In genomic region chr19:17289489-17289888, GRCh38 we compare ENCODE assay signal across 11 cellular contexts. TPM values are rescaled to one million over a fixed set of nuclear protein-coding genes. Genes with fewer than 3 reads are reported as not detected.
A peak's percentile ranks its signal among the peaks of the same experiment; 100 is the strongest.
DNase-seq lines count a peak whose midpoint lies in the region; ATAC-seq and TF ChIP-seq lines count a peak whose summit lies in the region.
"Had no signal": no experiment of that assay in that cellular context is flagged by ENCODE, and none has a peak within 500 bp of the region (broad histone marks: within the 10 kb centered on the region; RNA-seq: fewer than 3 reads in every experiment).

No MANE protein-coding gene starts in this region.

- peaks cover 2% of the 10 kb centered on the region for H3K36me3 Mint-ChIP-seq in activated CD4-positive, alpha-beta T cell treated with anti-CD3 and anti-CD28 coated beads for 36 hours (ENCODE audit: low read depth)
- peaks cover 9% of the 10 kb centered on the region for H3K36me3 Mint-ChIP-seq in endodermal cell (ENCODE audit: low read depth)
- peaks cover under 1% of the 10 kb centered on the region for H3K36me3 Mint-ChIP-seq in mesothelial cell of epicardium
- H3K36me3 Mint-ChIP-seq: CD4-positive, CD25-positive, alpha-beta regulatory T cell; memory B cell had no signal

- no peak overlapping the region for H3K9ac ChIP-seq in endodermal cell (ENCODE audit: extremely low read depth, low read length, poor library complexity, severe bottlenecking)

- H3K27me3 ChIP-seq in SJCRH30: no peaks in the 10 kb centered on the region
- H3K27me3 ChIP-seq in endodermal cell (ENCODE audit: control insufficient read depth, insufficient read depth, low read length, poor library complexity, severe bottlenecking): no peaks in the 10 kb centered on the region

- intact Hi-C loops in activated CD4-positive, alpha-beta T cell treated with anti-CD3 and anti-CD28 coated beads for 36 hours (cut with DNase I, micrococcal nuclease): no loop called here

- no peak overlapping the region for H3K27ac ChIP-seq in SJCRH30
- no peak overlapping the region for H3K27ac ChIP-seq in endodermal cell (ENCODE audit: low read depth, low read length)
- H3K27ac ChIP-seq: SK-N-MC had no signal

- peak; percentile 78 for DNase-seq in activated CD4-positive, alpha-beta T cell treated with anti-CD3 and anti-CD28 coated beads for 36 hours
- DNase-seq in activated CD4-positive, alpha-beta T cell treated with anti-CD3 and anti-CD28 coated beads, Interleukin-2, amount 50 U/mL, for 4 hours: no peak
- DNase-seq in SJCRH30 (peak; percentile 33 to 39), endodermal cell (peak; percentile 95), mesothelial cell of epicardium (ENCODE audit: low spot score in 2 of 2, unreplicated experiment in 2 of 2) (peak; percentile 60 to 72), Ammon's horn (ENCODE audit: low spot score) (no peak)

- CTCF ChIA-PET in activated CD4-positive, alpha-beta T cell treated with anti-CD3 and anti-CD28 coated beads for 36 hours (lab: Charles Lee): no interaction called here

- H3K4me3 Mint-ChIP-seq in activated CD4-positive, alpha-beta T cell treated with anti-CD3 and anti-CD28 coated beads for 36 hours: no peak overlapping the region
- H3K4me3 Mint-ChIP-seq in endodermal cell: no peak overlapping the region
- peak overlapping the region; percentile 40 for H3K4me3 Mint-ChIP-seq in mesothelial cell of epicardium
- H3K4me3 Mint-ChIP-seq: memory B cell had no signal

- H3K4me3 ChIP-seq in SJCRH30 (no peak overlapping the region), endodermal cell (ENCODE audit: low read length) (no peak overlapping the region)
- H3K4me3 ChIP-seq: SK-N-MC had no signal

- no peaks in the 10 kb centered on the region for H3K9me3 Mint-ChIP-seq in activated CD4-positive, alpha-beta T cell treated with anti-CD3 and anti-CD28 coated beads for 36 hours (ENCODE audit: low read depth)
- peaks cover 6% of the 10 kb centered on the region for H3K9me3 Mint-ChIP-seq in endodermal cell
- H3K9me3 Mint-ChIP-seq in mesothelial cell of epicardium: no peaks in the 10 kb centered on the region
- H3K9me3 Mint-ChIP-seq: memory B cell had no signal

- H3K9me3 ChIP-seq in SJCRH30 (replicated peaks): no peaks in the 10 kb centered on the region; the same call in 1 of the 2 replicates
- no peaks in the 10 kb centered on the region for H3K9me3 ChIP-seq in endodermal cell (ENCODE audit: control insufficient read depth, low read length)

- TF ChIP-seq CTCF in endodermal cell (conservative IDR thresholded peaks at IDR 0.05) (no peak), mesothelial cell of epicardium (IDR thresholded peaks at IDR 0.05; ENCODE audit: unreplicated experiment) (no peak)

- H3K36me3 ChIP-seq in SJCRH30 (peaks cover 7% of the 10 kb centered on the region), endodermal cell (ENCODE audit: control insufficient read depth, insufficient read depth, low read length) (peaks cover 8% of the 10 kb centered on the region)

- no peaks in the 10 kb centered on the region for H3K4me1 ChIP-seq in SJCRH30
- H3K4me1 ChIP-seq in endodermal cell (ENCODE audit: control insufficient read depth, insufficient read depth, low read length): no peaks in the 10 kb centered on the region

- POLR2A ChIA-PET in activated CD4-positive, alpha-beta T cell treated with anti-CD3 and anti-CD28 coated beads for 36 hours (lab: Charles Lee): no interaction called here

- H3K27me3 Mint-ChIP-seq in activated CD4-positive, alpha-beta T cell treated with anti-CD3 and anti-CD28 coated beads for 36 hours: no peaks in the 10 kb centered on the region
- no peaks in the 10 kb centered on the region for H3K27me3 Mint-ChIP-seq in endodermal cell (ENCODE audit: insufficient read depth)
- no peaks in the 10 kb centered on the region for H3K27me3 Mint-ChIP-seq in mesothelial cell of epicardium (ENCODE audit: low read depth)
- H3K27me3 Mint-ChIP-seq: memory B cell had no signal

- H3K4me1 Mint-ChIP-seq in activated CD4-positive, alpha-beta T cell treated with anti-CD3 and anti-CD28 coated beads for 36 hours: peaks cover 3% of the 10 kb centered on the region
- H3K4me1 Mint-ChIP-seq in endodermal cell (no peaks in the 10 kb centered on the region), mesothelial cell of epicardium (peaks cover 7% of the 10 kb centered on the region)

- 5 to 17% methylated on average over 4 to 22 of the region's 22 CpGs for WGBS in endodermal cell (ENCODE audit: insufficient coverage in 1 of 2, insufficient read length in 1 of 2), 2 experiments

- peak; percentile 16 for ATAC-seq in activated CD4-positive, alpha-beta T cell treated with anti-CD3 and anti-CD28 coated beads for 36 hours
- no peak for ATAC-seq in GM21717 (IDR thresholded peaks at IDR 0.05; ENCODE audit: unreplicated experiment)
- ATAC-seq in HG03139 (IDR thresholded peaks at IDR 0.05; ENCODE audit: unreplicated experiment): no peak

- no peak overlapping the region for H3K27ac Mint-ChIP-seq in activated CD4-positive, alpha-beta T cell treated with anti-CD3 and anti-CD28 coated beads for 36 hours
- H3K27ac Mint-ChIP-seq in endodermal cell (no peak overlapping the region), mesothelial cell of epicardium (no peak overlapping the region)
- H3K27ac Mint-ChIP-seq: CD4-positive, CD25-positive, alpha-beta regulatory T cell; memory B cell had no signal

RNA-seq across cellular contexts. Expression of gene ANKLE1, which starts 7.8 kb away (rescaled TPM):
- total RNA-seq in activated CD4-positive, alpha-beta T cell treated with anti-CD3 and anti-CD28 coated beads for 36 hours: 1 to 10 TPM; 2.9 to 3.1 TPM
- 0.49 and 0.66 TPM in 2 replicates for total RNA-seq in SJCRH30 (2014; rRNA removed; shearing (Covaris generic))
- total RNA-seq in endodermal cell (1 to 10 TPM; 4.6 to 9.9 TPM), mesothelial cell of epicardium (3.6 to 4.1 TPM (median 3.7 TPM) in 3 replicates)
- 4.4 TPM for polyA plus RNA-seq in endodermal cell (2013, experiment 1 of 2)
- polyA plus RNA-seq in endodermal cell (2013, experiment 2 of 2): 5.1 TPM

RNA-seq across cellular contexts. Expression of gene ABHD8, which starts 13.7 kb away (rescaled TPM):
- total RNA-seq in activated CD4-positive, alpha-beta T cell treated with anti-CD3 and anti-CD28 coated beads for 36 hours: 1 to 10 TPM; 6.1 to 8.0 TPM
- total RNA-seq in SJCRH30 (2014; rRNA removed; shearing (Covaris generic)): 26.4 and 27.2 TPM in 2 replicates
- 10 to 100 TPM; 11.6 to 21.1 TPM for total RNA-seq in endodermal cell
- 9.7 TPM for polyA plus RNA-seq in endodermal cell (2013, experiment 1 of 2)
- 10.2 TPM for polyA plus RNA-seq in endodermal cell (2013, experiment 2 of 2)
- 25.4 to 26.4 TPM (median 26.1 TPM) in 3 replicates for total RNA-seq in mesothelial cell of epicardium

RNA-seq across cellular contexts. Expression of gene MRPL34, which starts 16.2 kb away (rescaled TPM):
- 10 to 100 TPM; 72.0 to 88.6 TPM for total RNA-seq in activated CD4-positive, alpha-beta T cell treated with anti-CD3 and anti-CD28 coated beads for 36 hours
- 68.5 and 69.0 TPM in 2 replicates for total RNA-seq in SJCRH30 (2014; rRNA removed; shearing (Covaris generic))
- total RNA-seq in endodermal cell (10 to 100 TPM; 58.1 to 62.2 TPM), mesothelial cell of epicardium (47.7 to 51.0 TPM (median 50.1 TPM) in 3 replicates)
- polyA plus RNA-seq in endodermal cell (2013, experiment 1 of 2): 51.9 TPM
- polyA plus RNA-seq in endodermal cell (2013, experiment 2 of 2): 48.7 TPM

RNA-seq across cellular contexts. Expression of gene DDA1, which starts 19.9 kb away (rescaled TPM):
- 10 to 100 TPM; 26.2 to 39.6 TPM for total RNA-seq in activated CD4-positive, alpha-beta T cell treated with anti-CD3 and anti-CD28 coated beads for 36 hours
- total RNA-seq in SJCRH30 (2014; rRNA removed; shearing (Covaris generic)): 34.2 and 37.5 TPM in 2 replicates
- 10 to 100 TPM; 36.9 to 42.3 TPM for total RNA-seq in endodermal cell
- 46.5 TPM for polyA plus RNA-seq in endodermal cell (2013, experiment 1 of 2)
- 62.7 TPM for polyA plus RNA-seq in endodermal cell (2013, experiment 2 of 2)
- total RNA-seq in mesothelial cell of epicardium: 37.3 to 39.6 TPM (median 38.3 TPM) in 3 replicates

RNA-seq across cellular contexts. Expression of gene BABAM1, which starts 22.2 kb away (rescaled TPM):
- 100 to 1,000 TPM; 109 to 132 TPM for total RNA-seq in activated CD4-positive, alpha-beta T cell treated with anti-CD3 and anti-CD28 coated beads for 36 hours
- total RNA-seq in SJCRH30 (2014; rRNA removed; shearing (Covaris generic)): 96.0 and 98.5 TPM in 2 replicates
- 100 to 1,000 TPM; 136 to 151 TPM for total RNA-seq in endodermal cell
- polyA plus RNA-seq in endodermal cell (2013, experiment 1 of 2): 92.0 TPM
- 81.9 TPM for polyA plus RNA-seq in endodermal cell (2013, experiment 2 of 2)
- total RNA-seq in mesothelial cell of epicardium: 91.6 to 98.6 TPM (median 92.2 TPM) in 3 replicates

Comparison
In these comparisons a context has a peak if more than half of its experiments do, and no peak if none do; other contexts are left out.
1. DNase-seq: peak in activated CD4-positive, alpha-beta T cell treated with anti-CD3 and anti-CD28 coated beads for 36 hours (single experiment), SJCRH30 (2 of 2), endodermal cell (single experiment) and mesothelial cell of epicardium (2 of 2); none in activated CD4-positive, alpha-beta T cell treated with anti-CD3 and anti-CD28 coated beads, Interleukin-2, amount 50 U/mL, for 4 hours (0 of 2) and Ammon's horn (single experiment).